Comparison of ENCODE assay signal across 9 cellular contexts in the genomic region with DNA sequence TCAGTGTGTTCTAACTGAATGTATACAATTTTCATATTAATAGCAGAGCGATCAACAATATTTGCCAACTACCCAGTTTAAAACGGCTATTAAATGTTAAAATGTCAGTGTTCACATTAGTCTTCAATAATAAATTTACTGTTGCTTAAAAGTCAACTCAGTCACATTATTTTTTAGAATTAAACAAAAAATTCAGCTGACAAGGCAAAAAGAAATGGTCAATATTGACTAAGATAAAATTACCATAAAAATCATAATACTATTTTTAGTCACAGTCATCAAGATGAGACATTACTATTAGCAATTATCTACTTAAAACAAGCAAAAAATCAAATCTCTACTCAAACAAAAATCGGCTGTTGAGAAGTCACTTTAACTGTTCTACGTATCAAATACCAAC. TPM values are rescaled to one million over a fixed set of nuclear protein-coding genes. Genes with fewer than 3 reads are reported as not detected.
DNase-seq lines count a peak whose midpoint lies in the region; ATAC-seq and TF ChIP-seq lines count a peak whose summit lies in the region.
"Had no signal": no experiment of that assay in that cellular context is flagged by ENCODE, and none has a peak within 500 bp of the region (broad histone marks: within the 10 kb centered on the region; RNA-seq: fewer than 3 reads in every experiment).

No MANE protein-coding gene starts in this region.

- DNase-seq in SK-N-SH (no peak), NCI-H1417 (lab: John Stamatoyannopoulos, UW) (no peak), putamen (ENCODE audit: low spot score) (no peak)
- DNase-seq in stimulated activated naive CD8-positive, alpha-beta T cell treated with anti-CD3 and anti-CD28 coated beads, Interleukin-15, amount 100 ng/mL, for 72 hours = no peak
- no peak for DNase-seq in activated CD4-positive, CD25-positive, alpha-beta regulatory T cell treated with anti-CD3 and anti-CD28 coated beads, Interleukin-2, amount 50 U/mL, for 72 hours
- DNase-seq: SIG-M5 had no signal

- H3K9ac ChIP-seq in SK-N-SH = peak overlapping the region; percentile 97
- H3K9ac ChIP-seq in iPS-20b (ENCODE audit: low read depth, low read length) = peak overlapping the region; percentile 99; the same call in 1 of the 2 replicates

- TF ChIP-seq EP300 in SK-N-SH (IDR thresholded peaks at IDR 0.05; ENCODE audit: borderline replicate concordance in 1 of 2, low read depth in 1 of 2, low read length in 1 of 2) = no peak

- no peak for ATAC-seq in SK-N-SH treated with all-trans-retinoic acid at 6 μM for 48 hours
- ATAC-seq in activated T-helper 17 cell treated with anti-CD3 and anti-CD28 coated beads, Interleukin-2, amount 50 U/mL, for 72 hours (replicated peaks) = no peak
- no peak for ATAC-seq in stimulated activated naive CD8-positive, alpha-beta T cell treated with anti-CD3 and anti-CD28 coated beads, Interleukin-15, amount 100 ng/mL, for 72 hours

- H3K9me3 ChIP-seq in SK-N-SH (no peaks in the 10 kb centered on the region), iPS-20b (ENCODE audit: insufficient read depth, low read depth, low read length) (no peaks in the 10 kb centered on the region)

- no peak overlapping the region for H2AFZ ChIP-seq in SK-N-SH (ENCODE audit: low read depth)

- POLR2A ChIA-PET in SK-N-SH (lab: Yijun Ruan, JAX) = interaction anchor here (1.0 kb wide), 2 partner anchors 24 to 58 kb away, joined by 4 to 5 read pairs; a partner anchor contains a TSS

- H3K9me3 Mint-ChIP-seq in activated T-helper 17 cell treated with anti-CD3 and anti-CD28 coated beads, Interleukin-2, amount 50 U/mL, for 72 hours = peaks cover 6% of the 10 kb centered on the region
- H3K9me3 Mint-ChIP-seq in stimulated activated naive CD8-positive, alpha-beta T cell treated with anti-CD3 and anti-CD28 coated beads, Interleukin-15, amount 100 ng/mL, for 72 hours = no peaks in the 10 kb centered on the region

- peak overlapping the region; percentile 92 for H3K4me2 ChIP-seq in SK-N-SH

- WGBS in SK-N-SH (ENCODE audit: low lambda C conversion rate) = 34% methylated on average over 4 of the region's 4 CpGs

- H3K4me3 ChIP-seq in SK-N-SH (ENCODE audit: low read depth in 2 of 2, low read length in 1 of 2) = peak overlapping the region; percentile 80 to 91
- H3K4me3 ChIP-seq in iPS-20b (ENCODE audit: low read length) = peak overlapping the region; percentile 97

- peaks cover 32% of the 10 kb centered on the region for H4K20me1 ChIP-seq in SK-N-SH (ENCODE audit: insufficient read depth)

- H3K27me3 ChIP-seq in SK-N-SH (ENCODE audit: insufficient read depth) = no peaks in the 10 kb centered on the region
- no peaks in the 10 kb centered on the region for H3K27me3 ChIP-seq in iPS-20b (ENCODE audit: insufficient read depth, low read length)

- CTCF ChIA-PET in SK-N-SH (lab: Yijun Ruan, JAX) = interaction anchor here (1.5 kb wide), 1 partner anchor 27 kb away, joined by 5 read pairs; no protein-coding TSS in a partner anchor

- H3K36me3 ChIP-seq in SK-N-SH (replicated peaks in 1 of 2; ENCODE audit: control insufficient read depth in 1 of 2, insufficient read depth in 2 of 2, low read length in 1 of 2) = peaks cover 0 to 8% of the 10 kb centered on the region in 2 experiments
- H3K36me3 ChIP-seq in iPS-20b (ENCODE audit: insufficient read depth, low read depth, low read length) = 0 out of 2 replicates have a peak, but pooled peaks cover 6% of the 10 kb centered on the region

- H3K4me3 Mint-ChIP-seq in activated T-helper 17 cell treated with anti-CD3 and anti-CD28 coated beads, Interleukin-2, amount 50 U/mL, for 72 hours = peak overlapping the region; percentile 92
- peak overlapping the region; percentile 97 to 98 for H3K4me3 Mint-ChIP-seq in stimulated activated naive CD8-positive, alpha-beta T cell treated with anti-CD3 and anti-CD28 coated beads, Interleukin-15, amount 100 ng/mL, for 72 hours

- H3K27ac ChIP-seq in SK-N-SH (ENCODE audit: low read depth in 2 of 2, low read length in 1 of 2) = peak overlapping the region in 1 of 2 experiments; percentile 94; a peak in 1 of 4 replicates
- H3K27ac ChIP-seq in iPS-20b (ENCODE audit: low read length) = no peak overlapping the region

- peaks cover 26% of the 10 kb centered on the region for H3K4me1 Mint-ChIP-seq in activated T-helper 17 cell treated with anti-CD3 and anti-CD28 coated beads, Interleukin-2, amount 50 U/mL, for 72 hours
- H3K4me1 Mint-ChIP-seq in stimulated activated naive CD8-positive, alpha-beta T cell treated with anti-CD3 and anti-CD28 coated beads, Interleukin-15, amount 100 ng/mL, for 72 hours = peaks cover 52% of the 10 kb centered on the region

- peaks cover 68% of the 10 kb centered on the region for H3K36me3 Mint-ChIP-seq in activated T-helper 17 cell treated with anti-CD3 and anti-CD28 coated beads, Interleukin-2, amount 50 U/mL, for 72 hours (ENCODE audit: low read depth)

- no peak for TF ChIP-seq CTCF in SK-N-SH (IDR thresholded peaks at IDR 0.05)

- no peaks in the 10 kb centered on the region for H3F3A ChIP-seq in SK-N-SH (replicated peaks; ENCODE audit: insufficient read depth)

- no peak for TF ChIP-seq RAD21 in SK-N-SH (IDR thresholded peaks at IDR 0.05; ENCODE audit: low read length)

- peaks cover 65% of the 10 kb centered on the region for H3K79me2 ChIP-seq in SK-N-SH (ENCODE audit: insufficient read depth)

- no peaks in the 10 kb centered on the region for H3K27me3 Mint-ChIP-seq in activated T-helper 17 cell treated with anti-CD3 and anti-CD28 coated beads, Interleukin-2, amount 50 U/mL, for 72 hours
- H3K27me3 Mint-ChIP-seq in stimulated activated naive CD8-positive, alpha-beta T cell treated with anti-CD3 and anti-CD28 coated beads, Interleukin-15, amount 100 ng/mL, for 72 hours = no peaks in the 10 kb centered on the region

- H3K9me2 ChIP-seq in SK-N-SH = no peaks in the 10 kb centered on the region

- H3K4me1 ChIP-seq in SK-N-SH (ENCODE audit: control insufficient read depth in 1 of 2, insufficient read depth in 2 of 2, low read depth in 1 of 2, low read length in 1 of 2) = peaks cover 3 to 8% of the 10 kb centered on the region in 2 experiments; a peak in 3 of 4 replicates
- peaks cover 13% of the 10 kb centered on the region; the same call in 1 of the 2 replicates for H3K4me1 ChIP-seq in iPS-20b (ENCODE audit: insufficient read depth, low read length)

- H3K27ac Mint-ChIP-seq in activated T-helper 17 cell treated with anti-CD3 and anti-CD28 coated beads, Interleukin-2, amount 50 U/mL, for 72 hours = peak overlapping the region; percentile 94
- peak overlapping the region; percentile 100 for H3K27ac Mint-ChIP-seq in stimulated activated naive CD8-positive, alpha-beta T cell treated with anti-CD3 and anti-CD28 coated beads, Interleukin-15, amount 100 ng/mL, for 72 hours

TF ChIP-seq in SK-N-SH, 30 proteins besides CTCF, POLR2A, EP300 and RAD21 (continues in another document):
- TF ChIP-seq RCOR1 (IDR thresholded peaks at IDR 0.05; ENCODE audit: low read length) = no peak
- TF ChIP-seq GABPA (IDR thresholded peaks at IDR 0.05; ENCODE audit: low read depth) = no peak
- TF ChIP-seq, protein P1, sequence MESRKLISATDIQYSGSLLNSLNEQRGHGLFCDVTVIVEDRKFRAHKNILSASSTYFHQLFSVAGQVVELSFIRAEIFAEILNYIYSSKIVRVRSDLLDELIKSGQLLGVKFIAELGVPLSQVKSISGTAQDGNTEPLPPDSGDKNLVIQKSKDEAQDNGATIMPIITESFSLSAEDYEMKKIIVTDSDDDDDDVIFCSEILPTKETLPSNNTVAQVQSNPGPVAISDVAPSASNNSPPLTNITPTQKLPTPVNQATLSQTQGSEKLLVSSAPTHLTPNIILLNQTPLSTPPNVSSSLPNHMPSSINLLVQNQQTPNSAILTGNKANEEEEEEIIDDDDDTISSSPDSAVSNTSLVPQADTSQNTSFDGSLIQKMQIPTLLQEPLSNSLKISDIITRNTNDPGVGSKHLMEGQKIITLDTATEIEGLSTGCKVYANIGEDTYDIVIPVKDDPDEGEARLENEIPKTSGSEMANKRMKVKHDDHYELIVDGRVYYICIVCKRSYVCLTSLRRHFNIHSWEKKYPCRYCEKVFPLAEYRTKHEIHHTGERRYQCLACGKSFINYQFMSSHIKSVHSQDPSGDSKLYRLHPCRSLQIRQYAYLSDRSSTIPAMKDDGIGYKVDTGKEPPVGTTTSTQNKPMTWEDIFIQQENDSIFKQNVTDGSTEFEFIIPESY (IDR thresholded peaks at IDR 0.05; ENCODE audit: borderline replicate concordance, low read depth) = no peak
- no peak for TF ChIP-seq FOSL2 (IDR thresholded peaks at IDR 0.05; ENCODE audit: borderline replicate concordance, low read depth)
- TF ChIP-seq NFIC (IDR thresholded peaks at IDR 0.05; ENCODE audit: borderline replicate concordance) = no peak

TF ChIP-seq in SK-N-SH treated with all-trans-retinoic acid at 6 μM for 48 hours, 23 proteins besides CTCF, POLR2A, EP300 and RAD21 (continues in another document):
- no peak for TF ChIP-seq BACH2 (CRISPR knock-in tag; IDR thresholded peaks at IDR 0.05; ENCODE audit: borderline replicate concordance)
- no peak for TF ChIP-seq ZNF565 (CRISPR knock-in tag; conservative IDR thresholded peaks at IDR 0.05; ENCODE audit: low read depth)
- TF ChIP-seq, protein P2, sequence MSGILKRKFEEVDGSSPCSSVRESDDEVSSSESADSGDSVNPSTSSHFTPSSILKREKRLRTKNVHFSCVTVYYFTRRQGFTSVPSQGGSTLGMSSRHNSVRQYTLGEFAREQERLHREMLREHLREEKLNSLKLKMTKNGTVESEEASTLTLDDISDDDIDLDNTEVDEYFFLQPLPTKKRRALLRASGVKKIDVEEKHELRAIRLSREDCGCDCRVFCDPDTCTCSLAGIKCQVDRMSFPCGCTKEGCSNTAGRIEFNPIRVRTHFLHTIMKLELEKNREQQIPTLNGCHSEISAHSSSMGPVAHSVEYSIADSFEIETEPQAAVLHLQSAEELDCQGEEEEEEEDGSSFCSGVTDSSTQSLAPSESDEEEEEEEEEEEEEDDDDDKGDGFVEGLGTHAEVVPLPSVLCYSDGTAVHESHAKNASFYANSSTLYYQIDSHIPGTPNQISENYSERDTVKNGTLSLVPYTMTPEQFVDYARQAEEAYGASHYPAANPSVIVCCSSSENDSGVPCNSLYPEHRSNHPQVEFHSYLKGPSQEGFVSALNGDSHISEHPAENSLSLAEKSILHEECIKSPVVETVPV (CRISPR knock-in tag; IDR thresholded peaks at IDR 0.05) = no peak

RNA-seq across cellular contexts. Expression of a gene that starts 1.5 kb away (rescaled TPM):
- 5.2 and 5.5 TPM in 2 replicates for polyA plus RNA-seq in SK-N-SH (2012; rRNA removed)
- polyA plus RNA-seq in SK-N-SH (2012; cell fraction: cytosol; rRNA removed) = 5.8 and 7.5 TPM in 2 replicates
- polyA plus RNA-seq in SK-N-SH (2012; cell fraction: nucleus; rRNA removed) = 5.3 and 5.9 TPM in 2 replicates
- total RNA-seq in activated T-helper 17 cell treated with anti-CD3 and anti-CD28 coated beads, Interleukin-2, amount 50 U/mL, for 72 hours = 10 to 100 TPM; 19.7 to 23.3 TPM

RNA-seq across cellular contexts. Expression of a gene that starts 58.0 kb away (rescaled TPM):
- 3.9 and 4.2 TPM in 2 replicates for polyA plus RNA-seq in SK-N-SH (2012; rRNA removed)
- 3.9 and 4.1 TPM in 2 replicates for polyA plus RNA-seq in SK-N-SH (2012; cell fraction: cytosol; rRNA removed)
- 2.1 and 5.5 TPM in 2 replicates for polyA plus RNA-seq in SK-N-SH (2012; cell fraction: nucleus; rRNA removed)
- 1 to 10 TPM; 6.0 to 8.5 TPM for total RNA-seq in activated T-helper 17 cell treated with anti-CD3 and anti-CD28 coated beads, Interleukin-2, amount 50 U/mL, for 72 hours
